Comparison of ENCODE assay signal across 8 cellular contexts in genomic region chr11:126345759-126346585, GRCh38. TPM values are rescaled to one million over a fixed set of nuclear protein-coding genes. Genes with fewer than 3 reads are reported as not detected.
DNase-seq lines count a peak whose midpoint lies in the region; ATAC-seq and TF ChIP-seq lines count a peak whose summit lies in the region.
"Had no signal": no experiment of that assay in that cellular context is flagged by ENCODE, and none has a peak within 500 bp of the region (broad histone marks: within the 10 kb centered on the region; RNA-seq: fewer than 3 reads in every experiment).

No MANE protein-coding gene starts in this region.

- no peak overlapping the region for H2AFZ ChIP-seq in smooth muscle cell (ENCODE audit: low read depth)

- WGBS in smooth muscle cell (ENCODE audit: low lambda C conversion rate) = 31% methylated on average over 17 of the region's 17 CpGs

- H3K9ac ChIP-seq in HUES48 (ENCODE audit: low read depth, low read length) = no peak overlapping the region
- H3K9ac ChIP-seq in smooth muscle cell (ENCODE audit: low read depth) = peak overlapping the region; percentile 44

- H3K36me3 ChIP-seq in HUES48 (ENCODE audit: control insufficient read depth, insufficient read depth, low read length) (peaks cover 26% of the 10 kb centered on the region), smooth muscle cell (ENCODE audit: low read depth) (no peaks in the 10 kb centered on the region)

- no peaks in the 10 kb centered on the region for H3K27me3 ChIP-seq in HUES48 (ENCODE audit: control insufficient read depth, insufficient read depth, low read length)
- no peaks in the 10 kb centered on the region for H3K27me3 ChIP-seq in foreskin keratinocyte
- no peaks in the 10 kb centered on the region for H3K27me3 ChIP-seq in smooth muscle cell (ENCODE audit: low read depth)
- H3K27me3 ChIP-seq: SJSA1 had no signal

- peak overlapping the region; percentile 75 for H3K27ac ChIP-seq in HUES48 (ENCODE audit: low read depth, low read length)
- peak overlapping the region; percentile 3 for H3K27ac ChIP-seq in foreskin keratinocyte
- H3K27ac ChIP-seq in smooth muscle cell (ENCODE audit: low read depth) = peak overlapping the region; percentile 87
- H3K27ac ChIP-seq: SJSA1 had no signal

- no peaks in the 10 kb centered on the region for H3K9me3 ChIP-seq in HUES48 (ENCODE audit: control insufficient read depth, insufficient read depth, low read length)
- H3K9me3 ChIP-seq in smooth muscle cell (replicated peaks; ENCODE audit: low read depth) = no peaks in the 10 kb centered on the region
- H3K9me3 ChIP-seq: SJSA1 had no signal

- no peaks in the 10 kb centered on the region for H4K20me1 ChIP-seq in smooth muscle cell (ENCODE audit: low read depth)

- H3K4me1 ChIP-seq in HUES48 (ENCODE audit: control insufficient read depth, insufficient read depth, low read length) (peaks cover 18% of the 10 kb centered on the region), foreskin keratinocyte (peaks cover 25% of the 10 kb centered on the region), smooth muscle cell (ENCODE audit: low read depth) (peaks cover 29% of the 10 kb centered on the region)

- peak overlapping the region; percentile 64 for H3K4me2 ChIP-seq in smooth muscle cell

- no peak for TF ChIP-seq CTCF in foreskin keratinocyte (conservative IDR thresholded peaks at IDR 0.05)
- no peak for TF ChIP-seq CTCF in smooth muscle cell (IDR thresholded peaks at IDR 0.05; ENCODE audit: borderline replicate concordance, insufficient read depth, poor library complexity, severe bottlenecking)

- peaks cover 18% of the 10 kb centered on the region for H3K79me2 ChIP-seq in smooth muscle cell (ENCODE audit: low read depth)

- H3K4me3 ChIP-seq in HUES48 (ENCODE audit: low read depth, low read length) (no peak overlapping the region), smooth muscle cell (no peak overlapping the region)
- H3K4me3 ChIP-seq: SJSA1 had no signal

- DNase-seq in T1000 (lab: John Stamatoyannopoulos, UW) = peak; percentile 10
- peak; percentile 27 to 59 for DNase-seq in foreskin keratinocyte
- DNase-seq in smooth muscle cell (lab: John Stamatoyannopoulos, UW; ENCODE audit: unreplicated experiment) = no peak
- DNase-seq in stimulated activated CD4-positive, alpha-beta T cell treated with anti-CD3 and anti-CD28 coated beads, Interleukin-12 subunit alpha, Interleukin-12 subunit beta, amount 100 ng/mL, for 4 hours = no peak
- no peak for DNase-seq in NCI-H1930 (lab: John Stamatoyannopoulos, UW)

- ATAC-seq in foreskin keratinocyte (peak; percentile 76), HG02981 (IDR thresholded peaks at IDR 0.05; ENCODE audit: unreplicated experiment) (no peak)

- peaks cover 39% of the 10 kb centered on the region for H3F3A ChIP-seq in smooth muscle cell (ENCODE audit: low read depth)

RNA-seq across cellular contexts. Expression of gene ST3GAL4, which starts 9.5 kb away (rescaled TPM):
- 35.0 and 36.1 TPM in 2 replicates for total RNA-seq in foreskin keratinocyte
- 47.7 and 50.5 TPM in 2 replicates for polyA plus RNA-seq in foreskin keratinocyte
- total RNA-seq in smooth muscle cell = 36.5 and 60.3 TPM in 2 replicates
- polyA plus RNA-seq in smooth muscle cell = 58.5 and 60.9 TPM in 2 replicates

RNA-seq across cellular contexts. Expression of gene DCPS, which starts 42.1 kb away (rescaled TPM):
- total RNA-seq in foreskin keratinocyte (28.9 and 35.4 TPM in 2 replicates), smooth muscle cell (8.9 and 19.0 TPM in 2 replicates)
- polyA plus RNA-seq in foreskin keratinocyte (33.5 and 43.9 TPM in 2 replicates), smooth muscle cell (25.4 and 34.1 TPM in 2 replicates)

Comparison
In these comparisons a context has a peak if more than half of its experiments do, and no peak if none do; other contexts are left out.
1. H3K27ac ChIP-seq: peak in every context shown above with its lines; median percentile 87 in smooth muscle cell; 75 in HUES48; 3 in foreskin keratinocyte.
2. DNase-seq: peak in T1000 (single experiment) and foreskin keratinocyte (2 of 2); none in smooth muscle cell (single experiment), stimulated activated CD4-positive, alpha-beta T cell treated with anti-CD3 and anti-CD28 coated beads, Interleukin-12 subunit alpha, Interleukin-12 subunit beta, amount 100 ng/mL, for 4 hours (single experiment) and NCI-H1930 (0 of 2).